24 cellular contexts compared by ENCODE assay signal in genomic region chr1:220243947-220244346, GRCh38. TPM values are rescaled to one million over a fixed set of nuclear protein-coding genes. Genes with fewer than 3 reads are reported as not detected.
DNase-seq lines count a peak whose midpoint lies in the region; ATAC-seq, FAIRE-seq and TF ChIP-seq lines count a peak whose summit lies in the region.
"Had no signal": no experiment of that assay in that cellular context is flagged by ENCODE, and none has a peak within 500 bp of the region (broad histone marks: within the 10 kb centered on the region; RNA-seq: fewer than 3 reads in every experiment).

No MANE protein-coding gene starts in this region.

- H3K36me3 Mint-ChIP-seq in activated CD4-positive, alpha-beta T cell treated with anti-CD3 and anti-CD28 coated beads for 36 hours (ENCODE audit: low read depth), result peaks cover 42% of the 10 kb centered on the region

- TF ChIP-seq POLR2A in K562 (conservative IDR thresholded peaks at IDR 0.05), result no peak
- no peak for TF ChIP-seq POLR2A in suprapubic skin (IDR thresholded peaks at IDR 0.05)
- no peak for TF ChIP-seq POLR2A in esophagus muscularis mucosa (IDR thresholded peaks at IDR 0.05; ENCODE audit: low read depth)

- no peaks in the 10 kb centered on the region for H3K27me3 Mint-ChIP-seq in activated CD4-positive, alpha-beta T cell treated with anti-CD3 and anti-CD28 coated beads for 36 hours
- H3K27me3 Mint-ChIP-seq: CD8-positive, alpha-beta memory T cell had no signal

- no TSS peak for BruUV-seq in K562 (replicated peaks; lab: Mats Ljungman, UMichigan)

- H3K79me2 ChIP-seq in K562 (ENCODE audit: control insufficient read depth, insufficient read depth, low read length), result peaks cover 45% of the 10 kb centered on the region

- FAIRE-seq in K562 (lab: Jason Lieb, UNC), result no peak
- FAIRE-seq: A549 had no signal

- H3K4me3 Mint-ChIP-seq in activated CD4-positive, alpha-beta T cell treated with anti-CD3 and anti-CD28 coated beads for 36 hours, result no peak overlapping the region
- H3K4me3 Mint-ChIP-seq: HFFc6 had no signal

- TF ChIP-seq EP300 in K562 (IDR thresholded peaks at IDR 0.05; ENCODE audit: low read length) (no peak), suprapubic skin (IDR thresholded peaks at IDR 0.05) (no peak), esophagus muscularis mucosa (IDR thresholded peaks at IDR 0.05) (no peak)

- H3K27ac ChIP-seq in K562 (ENCODE audit: extremely low read depth, low read depth, low read length) (no peak overlapping the region), suprapubic skin (no peak overlapping the region), esophagus muscularis mucosa (replicated peaks in 1 of 4) (no peak overlapping the region)
- H3K27ac ChIP-seq: A549; BLaER1 treated with 17β-estradiol and CSF1 and Interleukin-3, amounts not matched to agents 10 nM and 100 nM; PC-9; RWPE1; SJCRH30 had no signal

- TF ChIP-seq CTCF in K562 (IDR thresholded peaks at IDR 0.05 in 2 of 3, conservative IDR thresholded peaks at IDR 0.05 in 1 of 3; ENCODE audit: insufficient read depth in 2 of 3, low read depth in 1 of 3, low read length in 3 of 3) (no peak), suprapubic skin (IDR thresholded peaks at IDR 0.05) (no peak), esophagus muscularis mucosa (IDR thresholded peaks at IDR 0.05) (no peak)

- H4K20me1 ChIP-seq in K562 (replicated peaks; ENCODE audit: control insufficient read depth, insufficient read depth, low read length), result no peaks in the 10 kb centered on the region

- WGBS in K562 (ENCODE audit: insufficient coverage, low coverage, missing lambda C conversion rate), result 23% methylated on average over 2 of the region's 2 CpGs
- WGBS in suprapubic skin, result 88% methylated on average over 2 of the region's 2 CpGs
- WGBS in esophagus muscularis mucosa, result 91% methylated on average over 2 of the region's 2 CpGs

- no peak for ATAC-seq in activated CD4-positive, alpha-beta T cell treated with anti-CD3 and anti-CD28 coated beads for 36 hours
- ATAC-seq in K562 (peak; percentile 38; the same call in 2 of the 3 replicates), esophagus mucosa (no peak)
- ATAC-seq: A549 had no signal

- no peak for TF ChIP-seq RAD21 in K562 (CRISPR knock-in tag; conservative IDR thresholded peaks at IDR 0.05 in 1 of 2, IDR thresholded peaks at IDR 0.05 in 1 of 2)

- no peak overlapping the region for H3K4me2 ChIP-seq in K562 (ENCODE audit: insufficient read depth, low read length)
- H3K4me2 ChIP-seq: A549; BLaER1 treated with 17β-estradiol and CSF1 and Interleukin-3, amounts not matched to agents 10 nM and 100 nM; PC-9 had no signal

- H3K4me3 ChIP-seq in K562, result no peak overlapping the region
- no peak overlapping the region for H3K4me3 ChIP-seq in suprapubic skin
- H3K4me3 ChIP-seq in esophagus muscularis mucosa, result no peak overlapping the region
- H3K4me3 ChIP-seq: A549; BLaER1 treated with 17β-estradiol and CSF1 and Interleukin-3, amounts not matched to agents 10 nM and 100 nM; PC-9; SJCRH30 had no signal

- H3K4me1 Mint-ChIP-seq in activated CD4-positive, alpha-beta T cell treated with anti-CD3 and anti-CD28 coated beads for 36 hours, result peaks cover 39% of the 10 kb centered on the region

- intact Hi-C loops in activated CD4-positive, alpha-beta T cell treated with anti-CD3 and anti-CD28 coated beads for 36 hours (cut with DNase I, micrococcal nuclease), result no loop called here
- intact Hi-C loops in K562 (cut with micrococcal nuclease) (no loop called here), esophagus muscularis mucosa (cut with DNase I) (no loop called here)

- peaks cover 20% of the 10 kb centered on the region for H3K9me3 Mint-ChIP-seq in activated CD4-positive, alpha-beta T cell treated with anti-CD3 and anti-CD28 coated beads for 36 hours (ENCODE audit: low read depth)

- peaks cover 8% of the 10 kb centered on the region; the same call in 2 of the 3 replicates for H3K36me3 ChIP-seq in K562 (ENCODE audit: control insufficient read depth, insufficient read depth, low read length)
- H3K36me3 ChIP-seq in suprapubic skin, result peaks cover 3% of the 10 kb centered on the region
- H3K36me3 ChIP-seq in esophagus muscularis mucosa, result peaks cover 0 to 3% (median 0%) of the 10 kb centered on the region in 4 donors

- in situ Hi-C loops in K562 (cut with MboI), result no loop called here

- H2AFZ ChIP-seq in K562 (ENCODE audit: low read depth, low read length), result no peak overlapping the region
- H2AFZ ChIP-seq: PC-9 had no signal

- CTCF ChIA-PET in activated CD4-positive, alpha-beta T cell treated with anti-CD3 and anti-CD28 coated beads for 36 hours (lab: Charles Lee), result no interaction called here
- CTCF ChIA-PET in K562 (lab: Yijun Ruan, JAX; ENCODE audit: low intra/inter-chr PET ratio), result no interaction called here

- H3K9me1 ChIP-seq in K562 (ENCODE audit: control insufficient read depth, insufficient read depth, low read length), result no peaks in the 10 kb centered on the region

- POLR2A ChIA-PET in activated CD4-positive, alpha-beta T cell treated with anti-CD3 and anti-CD28 coated beads for 36 hours (lab: Charles Lee), result no interaction called here
- POLR2A ChIA-PET in K562 (lab: Yijun Ruan, JAX), result no interaction called here

- H3K4me1 ChIP-seq in K562 (replicated peaks in 1 of 2; ENCODE audit: control insufficient read depth in 2 of 2, insufficient read depth in 2 of 2, low read length in 2 of 2), result peaks cover 0 to 7% of the 10 kb centered on the region in 2 experiments; a peak in 1 of 5 replicates
- H3K4me1 ChIP-seq in suprapubic skin, result no peaks in the 10 kb centered on the region
- peaks cover 0 to 25% (median 11%) of the 10 kb centered on the region in 4 donors for H3K4me1 ChIP-seq in esophagus muscularis mucosa
- H3K4me1 ChIP-seq: A549, SJCRH30 had no signal

- no peak for DNase-seq in activated CD4-positive, alpha-beta T cell treated with anti-CD3 and anti-CD28 coated beads for 36 hours
- DNase-seq in activated CD4-positive, alpha-beta T cell treated with anti-CD3 and anti-CD28 coated beads for 4 hours, result no peak
- DNase-seq in MV-4-11 (lab: John Stamatoyannopoulos, UW), result peak; percentile 36
- DNase-seq in K562 (ENCODE audit: extremely low read depth in 1 of 4, low spot score in 3 of 4), result no peak
- no peak for DNase-seq in NAMALWA (ENCODE audit: low spot score)
- no peak for DNase-seq in suprapubic skin (ENCODE audit: low spot score in 2 of 2)
- no peak for DNase-seq in esophagus muscularis mucosa (ENCODE audit: extremely low spot score)
- DNase-seq: CD8-positive, alpha-beta memory T cell; DMS53; H7; HFFc6; KG1; NCI-H1105 treated with DMSO at 0.1 percent for 48 hours; NCI-H1694; NCI-H2081 treated with DMSO at 0.1 percent for 48 hours; NCI-H510A; NCI-H748 treated with DMSO at 0.1 percent for 48 hours; NK-92 treated with Interleukin-12 subunit alpha and Interleukin-12 subunit beta, amount 100 ng/mL, for 24 hours; PC-9; SJCRH30 had no signal

- no peaks in the 10 kb centered on the region for H3K27me3 ChIP-seq in K562 (ENCODE audit: control insufficient read depth in 2 of 2, insufficient read depth in 2 of 2, low read length in 2 of 2)
- no peaks in the 10 kb centered on the region for H3K27me3 ChIP-seq in suprapubic skin
- no peaks in the 10 kb centered on the region for H3K27me3 ChIP-seq in esophagus muscularis mucosa
- H3K27me3 ChIP-seq: BLaER1 treated with 17β-estradiol and CSF1 and Interleukin-3, amounts not matched to agents 10 nM and 100 nM; SJCRH30 had no signal

- no peak overlapping the region for H3K9ac ChIP-seq in K562 (ENCODE audit: insufficient read depth in 1 of 2, low read depth in 2 of 2, low read length in 2 of 2)
- H3K9ac ChIP-seq: BLaER1 treated with 17β-estradiol and CSF1 and Interleukin-3, amounts not matched to agents 10 nM and 100 nM had no signal

- peak overlapping the region; percentile 15 for H3K27ac Mint-ChIP-seq in activated CD4-positive, alpha-beta T cell treated with anti-CD3 and anti-CD28 coated beads for 36 hours
- H3K27ac Mint-ChIP-seq: HFFc6 had no signal

- H3K9me3 ChIP-seq in K562 (replicated peaks; ENCODE audit: control insufficient read depth, insufficient read depth, low read depth, low read length) (peaks cover 10% of the 10 kb centered on the region), suprapubic skin (peaks cover 7% of the 10 kb centered on the region), esophagus muscularis mucosa (peaks cover 0 to 4% (median 0%) of the 10 kb centered on the region in 4 donors)

TF ChIP-seq in K562, 482 proteins besides CTCF, POLR2A, EP300 and RAD21 (continues in another document):
- TF ChIP-seq KDM1A (IDR thresholded peaks at IDR 0.05) (peak; percentile 79 to 81), POU5F1 (IDR thresholded peaks at IDR 0.05; ENCODE audit: borderline replicate concordance, low read depth, low read length, partially characterized antibody) (no peak), DPF2 (IDR thresholded peaks at IDR 0.05) (peak; percentile 55), ERF (CRISPR knock-in tag; IDR thresholded peaks at IDR 0.05) (no peak), STAG1 (CRISPR knock-in tag; IDR thresholded peaks at IDR 0.05; ENCODE audit: borderline replicate concordance) (no peak), NCOR1 (IDR thresholded peaks at IDR 0.05) (peak; percentile 11; the same call in 1 of the 2 replicates), EWSR1 (IDR thresholded peaks at IDR 0.05; ENCODE audit: borderline replicate concordance, low read depth, partially characterized antibody) (no peak), PURB (CRISPR knock-in tag; IDR thresholded peaks at IDR 0.05; ENCODE audit: low read depth) (no peak), ZNF551 (CRISPR knock-in tag; IDR thresholded peaks at IDR 0.05) (no peak)

RNA-seq across cellular contexts. Expression of gene RAB3GAP2, which starts 28.3 kb away (rescaled TPM):
- 10 to 100 TPM; 50.6 to 67.3 TPM for total RNA-seq in activated CD4-positive, alpha-beta T cell treated with anti-CD3 and anti-CD28 coated beads for 36 hours
- 61.7 and 148 TPM in 2 replicates for total RNA-seq in K562 (2011; cell fraction: chromatin; rRNA removed; ENCODE audit: low replicate concordance)
- 21.7 and 33.6 TPM in 2 replicates for total RNA-seq in K562 (2011; cell fraction: nucleolus; rRNA removed)
- total RNA-seq in K562 (2011; cell fraction: nucleoplasm; rRNA removed), result 48.9 and 50.8 TPM in 2 replicates
- 21.1 and 21.4 TPM in 2 replicates for total RNA-seq in K562 (2014; rRNA removed)
- total RNA-seq in K562 (2014; rRNA removed; fragmentation: Illumina TruSeq; extraction: Trizol), result 39.5 and 40.1 TPM in 2 replicates
- 30.3 and 33.2 TPM in 2 replicates for total RNA-seq in K562 (2015; rRNA removed; fragmentation: Illumina TruSeq; extraction: Trizol)
- total RNA-seq in K562 (2021), result 48.7 and 50.0 TPM in 2 replicates
- 46.1 and 69.1 TPM in 2 replicates for polyA plus RNA-seq in K562 (2011; rRNA removed)
- polyA plus RNA-seq in K562 (2011; cell fraction: cytosol; rRNA removed), result 21.1 and 29.2 TPM in 2 replicates
- 49.6 and 50.5 TPM in 2 replicates for polyA plus RNA-seq in K562 (2011; cell fraction: nucleus; rRNA removed)
- polyA plus RNA-seq in K562 (2012), result 25.3 and 31.0 TPM in 2 replicates
- 28.1 and 32.2 TPM in 2 replicates for polyA plus RNA-seq in K562 (2014; fragmentation: Illumina TruSeq; extraction: Trizol)
- polyA plus RNA-seq in K562 (2014; fragmentation: Nextera tagmentation; extraction: Ambion mirVana), result 10 to 100 TPM; 14.1 to 17.2 TPM
- polyA plus RNA-seq in K562 (2014; rRNA removed), result 19.1 and 23.2 TPM in 2 replicates
- polyA minus RNA-seq in K562 (2011; rRNA and poly(A)+ RNA removed), result 224 and 294 TPM in 2 replicates
- 23.4 and 60.6 TPM in 2 replicates for polyA minus RNA-seq in K562 (2011; cell fraction: cytosol; rRNA and poly(A)+ RNA removed)
- 26.7 and 41.5 TPM in 2 replicates for polyA minus RNA-seq in K562 (2011; cell fraction: nucleus; rRNA and poly(A)+ RNA removed)
- total RNA-seq in suprapubic skin, result 10 to 100 TPM; 15.3 to 31.8 (median 18.3) TPM
- 10 to 100 TPM; 19.8 to 23.0 (median 21.2) TPM for total RNA-seq in esophagus muscularis mucosa
- total RNA-seq in esophagus mucosa, result 25.1 TPM
